8 cellular contexts compared by ENCODE assay signal in the genomic region with DNA sequence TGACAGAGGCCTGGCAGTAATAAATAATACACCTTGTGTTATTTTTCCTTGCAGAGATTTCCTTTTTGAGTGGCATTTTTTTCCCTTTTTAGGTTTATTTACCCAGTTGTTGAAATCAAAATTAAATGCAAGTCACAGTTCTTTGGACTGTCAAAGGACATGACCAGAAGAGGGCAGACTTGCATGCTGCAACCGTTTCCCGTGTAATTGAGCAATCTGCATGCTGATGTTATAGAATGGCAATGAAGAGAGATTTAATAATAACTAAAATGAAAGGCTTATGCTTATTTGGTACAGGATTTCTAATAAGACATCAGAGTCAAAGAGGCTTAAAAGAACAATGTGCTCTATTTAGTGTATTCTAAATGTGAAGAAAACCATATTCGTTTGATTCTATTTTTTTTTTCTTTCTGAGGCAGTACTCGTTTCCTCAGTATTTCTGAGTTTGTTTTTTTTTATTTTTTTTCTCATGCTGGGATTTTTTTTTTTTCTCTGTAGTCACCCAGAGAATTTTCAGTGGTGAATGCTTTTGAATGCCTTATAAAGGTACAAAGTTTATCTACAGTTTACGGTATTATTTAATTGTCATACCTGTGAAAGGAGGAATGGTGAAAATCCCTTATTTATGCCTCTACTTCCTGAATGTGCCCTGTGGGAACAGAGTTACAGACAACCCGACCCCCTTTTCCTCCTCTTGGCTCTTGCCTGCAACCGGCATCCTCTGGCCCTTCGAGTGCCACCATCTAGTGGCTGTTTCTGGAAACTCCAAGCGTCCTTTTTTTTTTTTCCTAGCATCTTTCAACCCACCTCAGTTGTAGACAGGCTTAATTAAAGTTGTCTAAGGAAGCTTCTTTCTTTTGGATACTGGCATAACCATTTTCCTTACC.
DNase-seq lines count a peak whose midpoint lies in the region; ATAC-seq and TF ChIP-seq lines count a peak whose summit lies in the region.

No MANE protein-coding gene starts in this region.

- peak overlapping the region; percentile 33 for H3K4me3 ChIP-seq in HUES64 (ENCODE audit: low read length)
- H3K4me3 ChIP-seq in lower lobe of right lung, result no peak overlapping the region

- no peak overlapping the region for H3K27ac ChIP-seq in HUES64 (ENCODE audit: low read depth, low read length)
- no peak overlapping the region for H3K27ac ChIP-seq in lower lobe of right lung

- H3K9ac ChIP-seq in HUES64 (ENCODE audit: low read depth, low read length), result no peak overlapping the region

- intact Hi-C loops in lower lobe of right lung (cut with DNase I), result no loop called here

- 2% methylated on average over 7 of the region's 9 CpGs for WGBS in HUES64

- ATAC-seq in GM19468 (IDR thresholded peaks at IDR 0.05; ENCODE audit: extremely low read depth, unreplicated experiment) (peak; percentile 52), lower lobe of right lung (peak; percentile 83 to 90)

- H3K36me3 ChIP-seq in HUES64 (ENCODE audit: insufficient read depth, low read length) (no peaks in the 10 kb centered on the region), lower lobe of right lung (no peaks in the 10 kb centered on the region)

- TF ChIP-seq CTCF in lower lobe of right lung (IDR thresholded peaks at IDR 0.05), result peak; percentile 54

- H3K27me3 ChIP-seq in HUES64 (ENCODE audit: insufficient read depth, low read length) (no peaks in the 10 kb centered on the region), lower lobe of right lung (ENCODE audit: low read depth) (no peaks in the 10 kb centered on the region)

- peak; percentile 3 for DNase-seq in Daoy (ENCODE audit: low read depth)
- peak; percentile 9 for DNase-seq in OCI-M2 (lab: John Stamatoyannopoulos, UW; ENCODE audit: unreplicated experiment)
- peak; percentile 16 to 37 for DNase-seq in dermis microvascular lymphatic vessel endothelial cell (ENCODE audit: low read depth in 2 of 2)
- DNase-seq in lower lobe of right lung, result no peak
- no peak for DNase-seq in effector CD8-positive, alpha-beta T cell (lab: John Stamatoyannopoulos, UW)
- DNase-seq in activated CD8-positive, alpha-beta memory T cell treated with anti-CD3 and anti-CD28 coated beads, Interleukin-2, amount 50 U/mL, for 48 hours, result no peak

- peaks cover 2% of the 10 kb centered on the region; the same call in 1 of the 2 replicates for H3K4me1 ChIP-seq in HUES64 (ENCODE audit: insufficient read depth, low read length)
- H3K4me1 ChIP-seq in lower lobe of right lung, result no peaks in the 10 kb centered on the region

- H3K9me3 ChIP-seq in HUES64 (ENCODE audit: insufficient read depth, low read depth, low read length) (no peaks in the 10 kb centered on the region), lower lobe of right lung (no peaks in the 10 kb centered on the region)

Comparison
In these comparisons a context has a peak if more than half of its experiments do, and no peak if none do; other contexts are left out.
1. DNase-seq: peak in Daoy (single experiment), OCI-M2 (single experiment) and dermis microvascular lymphatic vessel endothelial cell (2 of 2); none in lower lobe of right lung (single experiment), effector CD8-positive, alpha-beta T cell (single experiment) and activated CD8-positive, alpha-beta memory T cell treated with anti-CD3 and anti-CD28 coated beads, Interleukin-2, amount 50 U/mL, for 48 hours (single experiment).